1 cellular context compared by ENCODE assay signal in the genomic region with DNA sequence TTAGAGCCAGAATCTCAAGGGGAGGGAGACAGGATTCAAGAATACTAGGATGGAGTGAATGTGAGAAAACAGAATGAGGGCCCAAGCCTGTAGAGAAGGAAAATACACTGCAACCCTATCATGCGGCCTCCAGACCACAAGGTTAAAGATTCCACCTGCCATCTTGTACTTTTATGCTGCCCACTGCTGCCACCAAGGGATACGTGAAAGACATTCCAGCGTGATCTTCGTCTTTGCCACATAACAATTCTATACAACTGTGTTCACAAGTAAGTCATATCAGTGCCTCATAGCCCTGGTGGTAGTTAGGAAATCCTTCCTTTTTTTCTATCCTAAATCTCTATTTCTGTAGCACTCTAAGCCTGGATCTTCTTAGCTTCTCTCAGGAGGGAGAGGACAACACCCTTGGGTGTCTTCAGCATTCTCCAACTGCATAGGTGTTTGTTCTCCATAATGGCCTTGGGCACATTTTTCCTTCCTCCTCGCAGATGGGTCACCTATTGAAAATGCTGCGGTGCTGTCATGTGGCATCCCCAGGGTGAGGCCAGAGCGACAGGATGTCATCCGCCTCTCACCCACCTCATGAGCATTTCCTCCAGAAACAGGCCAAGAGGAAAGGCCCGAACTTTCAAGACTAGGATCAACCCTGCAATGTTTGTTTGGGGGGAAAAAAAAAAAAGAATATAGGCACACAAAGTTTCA.
TF ChIP-seq lines count a peak whose summit lies in the region.

No MANE protein-coding gene starts in this region.

TF ChIP-seq in IMR-90, 13 proteins besides CTCF, POLR2A, EP300 and RAD21:
- TF ChIP-seq, protein P1, sequence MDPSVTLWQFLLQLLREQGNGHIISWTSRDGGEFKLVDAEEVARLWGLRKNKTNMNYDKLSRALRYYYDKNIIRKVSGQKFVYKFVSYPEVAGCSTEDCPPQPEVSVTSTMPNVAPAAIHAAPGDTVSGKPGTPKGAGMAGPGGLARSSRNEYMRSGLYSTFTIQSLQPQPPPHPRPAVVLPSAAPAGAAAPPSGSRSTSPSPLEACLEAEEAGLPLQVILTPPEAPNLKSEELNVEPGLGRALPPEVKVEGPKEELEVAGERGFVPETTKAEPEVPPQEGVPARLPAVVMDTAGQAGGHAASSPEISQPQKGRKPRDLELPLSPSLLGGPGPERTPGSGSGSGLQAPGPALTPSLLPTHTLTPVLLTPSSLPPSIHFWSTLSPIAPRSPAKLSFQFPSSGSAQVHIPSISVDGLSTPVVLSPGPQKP (IDR thresholded peaks at IDR 0.05; ENCODE audit: borderline replicate concordance, low read depth, low read length), result no peak
- TF ChIP-seq, protein P2, sequence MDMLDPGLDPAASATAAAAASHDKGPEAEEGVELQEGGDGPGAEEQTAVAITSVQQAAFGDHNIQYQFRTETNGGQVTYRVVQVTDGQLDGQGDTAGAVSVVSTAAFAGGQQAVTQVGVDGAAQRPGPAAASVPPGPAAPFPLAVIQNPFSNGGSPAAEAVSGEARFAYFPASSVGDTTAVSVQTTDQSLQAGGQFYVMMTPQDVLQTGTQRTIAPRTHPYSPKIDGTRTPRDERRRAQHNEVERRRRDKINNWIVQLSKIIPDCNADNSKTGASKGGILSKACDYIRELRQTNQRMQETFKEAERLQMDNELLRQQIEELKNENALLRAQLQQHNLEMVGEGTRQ (IDR thresholded peaks at IDR 0.05; ENCODE audit: low read depth, low read length), result no peak
- TF ChIP-seq FOS (IDR thresholded peaks at IDR 0.05; ENCODE audit: low read depth, low read length), result no peak
- no peak for TF ChIP-seq CEBPB (IDR thresholded peaks at IDR 0.05; ENCODE audit: low read depth, low read length)
- TF ChIP-seq BHLHE40 (IDR thresholded peaks at IDR 0.05; ENCODE audit: low read depth, low read length), result no peak
- TF ChIP-seq MXI1 (IDR thresholded peaks at IDR 0.05; ENCODE audit: borderline replicate concordance, low read depth, low read length), result no peak
- no peak for TF ChIP-seq RFX5 (IDR thresholded peaks at IDR 0.05; ENCODE audit: low read depth, low read length)
- no peak for TF ChIP-seq RCOR1 (IDR thresholded peaks at IDR 0.05; ENCODE audit: insufficient replicate concordance, low read length)
- TF ChIP-seq MAZ (IDR thresholded peaks at IDR 0.05; ENCODE audit: borderline replicate concordance, low read depth, low read length), result no peak
- no peak for TF ChIP-seq SMC3 (IDR thresholded peaks at IDR 0.05; ENCODE audit: low read depth, low read length)
- TF ChIP-seq MAFK (IDR thresholded peaks at IDR 0.05; ENCODE audit: low read depth, low read length), result no peak
- no peak for TF ChIP-seq NFE2L2 (IDR thresholded peaks at IDR 0.05; ENCODE audit: low read depth, low read length)
- no peak for TF ChIP-seq CHD1 (IDR thresholded peaks at IDR 0.05; ENCODE audit: low read depth, low read length)
